Comparison of ENCODE assay signal across 1 cellular context in genomic region chr10:79178614-79179403, GRCh38.
TF ChIP-seq lines count a peak whose summit lies in the region.

No MANE protein-coding gene starts in this region.

TF ChIP-seq in GM23338, 12 proteins besides CTCF, POLR2A, EP300 and RAD21 (continued from another document):
- TF ChIP-seq ZNF462 (CRISPR knock-in tag; IDR thresholded peaks at IDR 0.05) (no peak), CREB1 (CRISPR knock-in tag; IDR thresholded peaks at IDR 0.05; ENCODE audit: low read depth) (no peak), JUNB (IDR thresholded peaks at IDR 0.05; ENCODE audit: unreplicated experiment) (no peak), EZH2 (IDR thresholded peaks at IDR 0.05; ENCODE audit: low read depth, unreplicated experiment) (no peak), NANOG (IDR thresholded peaks at IDR 0.05; ENCODE audit: borderline replicate concordance) (no peak), POLR2AphosphoS5 (IDR thresholded peaks at IDR 0.05; ENCODE audit: low read depth) (no peak)
